Comparison of ENCODE assay signal across 25 cellular contexts in the genomic region with DNA sequence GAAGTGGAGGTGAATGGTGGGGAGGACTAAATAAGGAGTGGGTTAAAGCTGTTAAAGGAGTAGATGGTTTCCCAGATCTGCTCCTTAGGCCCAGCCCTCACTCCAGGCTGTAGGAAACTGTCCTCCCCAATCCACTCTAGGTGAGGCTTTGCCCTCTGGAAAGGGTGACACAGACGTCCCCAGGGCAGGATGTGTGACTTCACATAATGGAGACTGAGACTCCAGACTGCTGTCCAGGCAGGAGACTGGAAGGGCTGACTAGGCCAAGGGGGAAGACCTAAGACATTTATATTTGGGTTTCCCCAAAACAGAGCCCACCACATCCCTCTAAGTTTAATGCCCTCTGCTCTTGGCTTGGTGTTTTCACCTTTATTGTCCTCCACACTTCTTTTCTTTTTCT.
DNase-seq lines count a peak whose midpoint lies in the region; ATAC-seq, FAIRE-seq and TF ChIP-seq lines count a peak whose summit lies in the region.
"Had no signal": no experiment of that assay in that cellular context is flagged by ENCODE, and none has a peak within 500 bp of the region (broad histone marks: within the 10 kb centered on the region; RNA-seq: fewer than 3 reads in every experiment).

No MANE protein-coding gene starts in this region.

- no peaks in the 10 kb centered on the region; the same call in 2 of the 3 replicates for H3K36me3 Mint-ChIP-seq in GM23338 (ENCODE audit: low read depth)
- no peaks in the 10 kb centered on the region for H3K36me3 Mint-ChIP-seq in endodermal cell (ENCODE audit: low read depth)
- no peaks in the 10 kb centered on the region for H3K36me3 Mint-ChIP-seq in nephron progenitor cell (ENCODE audit: low read depth)
- peaks cover 4% of the 10 kb centered on the region for H3K36me3 Mint-ChIP-seq in T-helper 17 cell (ENCODE audit: low read depth)
- H3K36me3 Mint-ChIP-seq: CD8-positive, alpha-beta T cell had no signal

- no peaks in the 10 kb centered on the region for H3K9me3 ChIP-seq in endodermal cell (ENCODE audit: control insufficient read depth, low read length)
- H3K9me3 ChIP-seq in T-helper 17 cell (ENCODE audit: control insufficient read depth, low read length, poor library complexity, severe bottlenecking) = no peaks in the 10 kb centered on the region
- H3K9me3 ChIP-seq: A549, Caco-2 had no signal

- no peaks in the 10 kb centered on the region for H3K27me3 ChIP-seq in GM23338 (ENCODE audit: insufficient read depth)
- no peaks in the 10 kb centered on the region for H3K27me3 ChIP-seq in endodermal cell (ENCODE audit: control insufficient read depth, insufficient read depth, low read length, poor library complexity, severe bottlenecking)
- H3K27me3 ChIP-seq: BLaER1 treated with 17β-estradiol and CSF1 and Interleukin-3, amounts not matched to agents 10 nM and 100 nM had no signal

- H3K36me3 ChIP-seq in GM23338 (ENCODE audit: insufficient read depth) (no peaks in the 10 kb centered on the region), endodermal cell (ENCODE audit: control insufficient read depth, insufficient read depth, low read length) (no peaks in the 10 kb centered on the region)
- H3K36me3 ChIP-seq: BLaER1 treated with 17β-estradiol and CSF1 and Interleukin-3, amounts not matched to agents 10 nM and 100 nM had no signal

- H3K27ac Mint-ChIP-seq in GM23338 (no peak overlapping the region), endodermal cell (no peak overlapping the region), nephron progenitor cell (peak overlapping the region; percentile 21), T-helper 17 cell (no peak overlapping the region)
- H3K27ac Mint-ChIP-seq: B cell; CD4-positive, alpha-beta T cell; CD8-positive, alpha-beta T cell had no signal

- peaks cover 12% of the 10 kb centered on the region; the same call in 1 of the 2 replicates for H3K9me2 ChIP-seq in GM23338 (ENCODE audit: insufficient read depth)

- H3K27me3 Mint-ChIP-seq in GM23338 (ENCODE audit: insufficient read depth, low read depth, poor library complexity) (peaks cover 2% of the 10 kb centered on the region), endodermal cell (ENCODE audit: insufficient read depth) (peaks cover 9% of the 10 kb centered on the region), nephron progenitor cell (ENCODE audit: low read depth, poor library complexity) (peaks cover 20% of the 10 kb centered on the region), T-helper 17 cell (peaks cover 5% of the 10 kb centered on the region)
- H3K27me3 Mint-ChIP-seq: CD4-positive, alpha-beta T cell had no signal

- no peak for DNase-seq in GM23338 (ENCODE audit: low spot score)
- peak; percentile 54 for DNase-seq in coronary artery (ENCODE audit: low spot score)
- DNase-seq in endodermal cell = peak; percentile 28
- DNase-seq in nephron progenitor cell = no peak
- no peak for DNase-seq in T-helper 17 cell
- no peak for DNase-seq in RCC 7860 (ENCODE audit: low spot score)
- DNase-seq in DMS79 (lab: John Stamatoyannopoulos, UW) = no peak
- DNase-seq: AML-193; Caco-2; Calu3; CD4-positive, alpha-beta T cell; CD8-positive, alpha-beta T cell; DND-41; EL; GDM1 had no signal

- H3K4me3 Mint-ChIP-seq in GM23338 = no peak overlapping the region
- H3K4me3 Mint-ChIP-seq in endodermal cell = no peak overlapping the region
- H3K4me3 Mint-ChIP-seq in nephron progenitor cell = no peak overlapping the region
- H3K4me3 Mint-ChIP-seq in T-helper 17 cell = no peak overlapping the region
- H3K4me3 Mint-ChIP-seq: B cell; CD4-positive, alpha-beta T cell; CD8-positive, alpha-beta T cell had no signal

- H3K4me1 ChIP-seq in GM23338 (ENCODE audit: insufficient read depth) = no peaks in the 10 kb centered on the region
- H3K4me1 ChIP-seq in endodermal cell (ENCODE audit: control insufficient read depth, insufficient read depth, low read length) = no peaks in the 10 kb centered on the region
- H3K4me1 ChIP-seq: A549, Caco-2 had no signal

- no peaks in the 10 kb centered on the region for H3K4me1 Mint-ChIP-seq in GM23338
- peaks cover 10% of the 10 kb centered on the region for H3K4me1 Mint-ChIP-seq in endodermal cell
- H3K4me1 Mint-ChIP-seq in nephron progenitor cell = peaks cover 9% of the 10 kb centered on the region
- H3K4me1 Mint-ChIP-seq in T-helper 17 cell = no peaks in the 10 kb centered on the region
- H3K4me1 Mint-ChIP-seq: B cell had no signal

- no peak overlapping the region for H3K9ac ChIP-seq in endodermal cell (ENCODE audit: extremely low read depth, low read length, poor library complexity, severe bottlenecking)
- H3K9ac ChIP-seq: BLaER1 treated with 17β-estradiol and CSF1 and Interleukin-3, amounts not matched to agents 10 nM and 100 nM had no signal

- H3K79me2 ChIP-seq in GM23338 (replicated peaks; ENCODE audit: insufficient read depth) = no peaks in the 10 kb centered on the region

- no peaks in the 10 kb centered on the region for H4K20me1 ChIP-seq in GM23338 (replicated peaks; ENCODE audit: insufficient read depth)
- H4K20me1 ChIP-seq: BLaER1 treated with 17β-estradiol and CSF1 and Interleukin-3, amounts not matched to agents 10 nM and 100 nM had no signal

- ATAC-seq in GM23338 (no peak), T-helper 17 cell (no peak)
- ATAC-seq: A549; CD8-positive, alpha-beta T cell; GM12878 had no signal

- H3K9me3 Mint-ChIP-seq in GM23338 (no peaks in the 10 kb centered on the region), endodermal cell (no peaks in the 10 kb centered on the region), nephron progenitor cell (peaks cover 22% of the 10 kb centered on the region)
- H3K9me3 Mint-ChIP-seq: CD8-positive, alpha-beta T cell had no signal

- no peaks in the 10 kb centered on the region for H3F3A ChIP-seq in GM23338 (replicated peaks; ENCODE audit: low read depth)

- TF ChIP-seq CTCF in GM23338 (conservative IDR thresholded peaks at IDR 0.05; ENCODE audit: low read depth in 2 of 2) (no peak), coronary artery (IDR thresholded peaks at IDR 0.05) (no peak), endodermal cell (conservative IDR thresholded peaks at IDR 0.05) (no peak), nephron progenitor cell (IDR thresholded peaks at IDR 0.05) (no peak)

- no peak for FAIRE-seq in RCC 7860 (lab: Jason Lieb, UNC)
- FAIRE-seq: A549, D721Med, GM12878, GM12892, GM18507, GM19239 had no signal

- H3K4me3 ChIP-seq in GM23338 (no peak overlapping the region), coronary artery (no peak overlapping the region), endodermal cell (ENCODE audit: low read length) (no peak overlapping the region)
- H3K4me3 ChIP-seq: A549; BLaER1 treated with 17β-estradiol and CSF1 and Interleukin-3, amounts not matched to agents 10 nM and 100 nM; GM12878 had no signal

- no peak overlapping the region for H3K4me2 ChIP-seq in GM23338
- H3K4me2 ChIP-seq: A549; BLaER1 treated with 17β-estradiol and CSF1 and Interleukin-3, amounts not matched to agents 10 nM and 100 nM had no signal

- WGBS in endodermal cell (ENCODE audit: insufficient coverage in 1 of 2, insufficient read length in 1 of 2), 2 experiments = 80 to 100% methylated on average over 1 of the region's 1 CpG

- 0 out of 2 replicates have a peak overlapping the region, but pooled peaks have one; percentile 63 for H2AFZ ChIP-seq in GM23338

- H3K27ac ChIP-seq in GM23338 (ENCODE audit: low read depth) = no peak overlapping the region
- no peak overlapping the region for H3K27ac ChIP-seq in coronary artery
- H3K27ac ChIP-seq in endodermal cell (ENCODE audit: low read depth, low read length) = no peak overlapping the region
- H3K27ac ChIP-seq: 22Rv1; A549; BLaER1 treated with 17β-estradiol and CSF1 and Interleukin-3, amounts not matched to agents 10 nM and 100 nM; C4-2B had no signal

TF ChIP-seq in GM23338, 12 proteins besides CTCF, POLR2A, EP300 and RAD21 (continues in another document):
- no peak for TF ChIP-seq STAT1 (IDR thresholded peaks at IDR 0.05; ENCODE audit: unreplicated experiment)
- TF ChIP-seq ZNF114 (CRISPR knock-in tag; IDR thresholded peaks at IDR 0.05) = no peak
- no peak for TF ChIP-seq ZNF331 (CRISPR knock-in tag; IDR thresholded peaks at IDR 0.05; ENCODE audit: low read depth)

Comparison
In these comparisons a context has a peak if more than half of its experiments do, and no peak if none do; other contexts are left out.
1. DNase-seq: peak in coronary artery (single experiment) and endodermal cell (single experiment); none in GM23338 (single experiment), nephron progenitor cell (single experiment), T-helper 17 cell (0 of 3), RCC 7860 (single experiment) and DMS79 (single experiment).